ENCODE assay signal across 1 cellular context in the genomic region with DNA sequence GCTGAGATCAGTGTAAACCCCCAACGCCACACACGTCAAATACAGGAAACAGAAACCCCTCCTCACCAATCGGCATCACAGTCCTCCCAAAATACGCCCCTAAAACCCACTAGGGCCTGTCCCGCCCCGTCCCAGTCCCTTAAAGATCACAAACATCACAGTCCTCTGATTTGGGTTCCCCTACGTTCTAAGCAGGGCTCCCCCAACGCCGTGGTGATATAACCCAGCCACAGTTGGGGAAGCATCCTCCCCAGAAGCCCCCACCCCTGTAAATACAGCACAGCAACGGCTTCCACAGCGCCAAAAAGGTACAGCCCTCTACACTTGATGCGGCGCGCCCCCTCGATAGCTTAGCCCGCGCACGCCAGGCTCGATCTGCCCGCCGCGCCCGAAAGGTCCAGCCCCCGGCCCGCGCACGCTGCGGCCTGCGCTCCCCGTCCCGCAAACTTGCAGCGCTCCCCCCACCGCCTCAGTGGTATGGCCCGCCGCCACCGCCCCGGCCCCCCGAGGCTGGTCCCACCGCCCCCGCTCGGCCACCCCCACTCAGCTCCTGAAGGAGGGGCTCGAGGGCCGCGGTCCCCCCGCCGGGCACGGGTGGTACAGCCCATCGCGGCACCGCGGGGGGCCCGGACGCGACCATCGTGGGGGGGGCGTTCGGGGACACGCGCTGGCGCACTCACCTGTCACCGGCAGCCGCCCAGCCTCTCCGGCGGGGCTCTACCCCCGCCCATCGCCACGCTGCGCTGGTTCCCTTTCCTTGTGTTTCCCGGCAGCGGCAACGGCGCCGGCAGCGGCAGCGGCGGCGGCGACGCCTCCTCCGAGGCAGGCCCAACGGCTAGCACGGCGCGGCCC.
TF ChIP-seq lines count a peak whose summit lies in the region.

A gene (minus strand): TSS at position 845 of the 852 bp plus-strand sequence. CDS start 20,078 bp downstream, outside the sequence.

TF ChIP-seq in K562, 482 proteins besides CTCF, POLR2A, EP300 and RAD21 (continued from another document and continues in another):
- TF ChIP-seq ZNF444 (CRISPR knock-in tag; IDR thresholded peaks at IDR 0.05) (peak; percentile 90), C11orf30 (IDR thresholded peaks at IDR 0.05; ENCODE audit: low read depth) (no peak), HDAC1 (IDR thresholded peaks at IDR 0.05) (peak; percentile 25 to 34; a peak in 2 of 4 replicates), ZKSCAN1 (IDR thresholded peaks at IDR 0.05; ENCODE audit: low read depth, low read length) (peak; percentile 31; the same call in 1 of the 2 replicates), MECOM (CRISPR knock-in tag; IDR thresholded peaks at IDR 0.05) (no peak), ZZZ3 (IDR thresholded peaks at IDR 0.05) (no peak), SMAD4 (CRISPR knock-in tag; conservative IDR thresholded peaks at IDR 0.05) (peak; percentile 25), GABPB1 (CRISPR knock-in tag; IDR thresholded peaks at IDR 0.05) (no peak), CCAR2 (IDR thresholded peaks at IDR 0.05; ENCODE audit: low read depth, low read length) (no peak), ERF (CRISPR knock-in tag; IDR thresholded peaks at IDR 0.05) (0 out of 2 replicates have a peak, but pooled peaks have one; percentile 43), RB1 (IDR thresholded peaks at IDR 0.05; ENCODE audit: low read depth) (peak; percentile 78), YY1 (IDR thresholded peaks at IDR 0.05; ENCODE audit: borderline replicate concordance in 1 of 3, control insufficient read depth in 1 of 3, extremely low read depth in 1 of 3, insufficient read depth in 3 of 3, insufficient read length in 1 of 3, insufficient replicate concordance in 2 of 3, low read depth in 1 of 3, low read length in 2 of 3) (peak in 2 of 3 experiments; percentile 6 to 34), ZNF584 (CRISPR knock-in tag; IDR thresholded peaks at IDR 0.05; ENCODE audit: low read depth) (no peak), EGR1 (conservative IDR thresholded peaks at IDR 0.05) (peak; percentile 76), CREB1 (IDR thresholded peaks at IDR 0.05) (no peak; the same call in 1 of the 2 replicates), CREB1 (CRISPR knock-in tag; IDR thresholded peaks at IDR 0.05) (peak; percentile 60; the same call in 1 of the 2 replicates), ZNF41 (CRISPR knock-in tag; conservative IDR thresholded peaks at IDR 0.05) (no peak), JUND (IDR thresholded peaks at IDR 0.05; ENCODE audit: borderline replicate concordance, low read depth, low read length) (peak; percentile 87), JUND (tag; IDR thresholded peaks at IDR 0.05; ENCODE audit: borderline replicate concordance, low read depth, low read length) (no peak), NRF1 (conservative IDR thresholded peaks at IDR 0.05 in 1 of 2, IDR thresholded peaks at IDR 0.05 in 1 of 2) (peak; percentile 62 to 67)
- TF ChIP-seq, protein P1, sequence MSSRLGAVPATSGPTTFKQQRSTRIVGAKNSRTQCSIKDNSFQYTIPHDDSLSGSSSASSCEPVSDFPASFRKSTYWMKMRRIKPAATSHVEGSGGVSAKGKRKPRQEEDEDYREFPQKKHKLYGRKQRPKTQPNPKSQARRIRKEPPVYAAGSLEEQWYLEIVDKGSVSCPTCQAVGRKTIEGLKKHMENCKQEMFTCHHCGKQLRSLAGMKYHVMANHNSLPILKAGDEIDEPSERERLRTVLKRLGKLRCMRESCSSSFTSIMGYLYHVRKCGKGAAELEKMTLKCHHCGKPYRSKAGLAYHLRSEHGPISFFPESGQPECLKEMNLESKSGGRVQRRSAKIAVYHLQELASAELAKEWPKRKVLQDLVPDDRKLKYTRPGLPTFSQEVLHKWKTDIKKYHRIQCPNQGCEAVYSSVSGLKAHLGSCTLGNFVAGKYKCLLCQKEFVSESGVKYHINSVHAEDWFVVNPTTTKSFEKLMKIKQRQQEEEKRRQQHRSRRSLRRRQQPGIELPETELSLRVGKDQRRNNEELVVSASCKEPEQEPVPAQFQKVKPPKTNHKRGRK (tag; IDR thresholded peaks at IDR 0.05), result no peak
- TF ChIP-seq, protein P2, sequence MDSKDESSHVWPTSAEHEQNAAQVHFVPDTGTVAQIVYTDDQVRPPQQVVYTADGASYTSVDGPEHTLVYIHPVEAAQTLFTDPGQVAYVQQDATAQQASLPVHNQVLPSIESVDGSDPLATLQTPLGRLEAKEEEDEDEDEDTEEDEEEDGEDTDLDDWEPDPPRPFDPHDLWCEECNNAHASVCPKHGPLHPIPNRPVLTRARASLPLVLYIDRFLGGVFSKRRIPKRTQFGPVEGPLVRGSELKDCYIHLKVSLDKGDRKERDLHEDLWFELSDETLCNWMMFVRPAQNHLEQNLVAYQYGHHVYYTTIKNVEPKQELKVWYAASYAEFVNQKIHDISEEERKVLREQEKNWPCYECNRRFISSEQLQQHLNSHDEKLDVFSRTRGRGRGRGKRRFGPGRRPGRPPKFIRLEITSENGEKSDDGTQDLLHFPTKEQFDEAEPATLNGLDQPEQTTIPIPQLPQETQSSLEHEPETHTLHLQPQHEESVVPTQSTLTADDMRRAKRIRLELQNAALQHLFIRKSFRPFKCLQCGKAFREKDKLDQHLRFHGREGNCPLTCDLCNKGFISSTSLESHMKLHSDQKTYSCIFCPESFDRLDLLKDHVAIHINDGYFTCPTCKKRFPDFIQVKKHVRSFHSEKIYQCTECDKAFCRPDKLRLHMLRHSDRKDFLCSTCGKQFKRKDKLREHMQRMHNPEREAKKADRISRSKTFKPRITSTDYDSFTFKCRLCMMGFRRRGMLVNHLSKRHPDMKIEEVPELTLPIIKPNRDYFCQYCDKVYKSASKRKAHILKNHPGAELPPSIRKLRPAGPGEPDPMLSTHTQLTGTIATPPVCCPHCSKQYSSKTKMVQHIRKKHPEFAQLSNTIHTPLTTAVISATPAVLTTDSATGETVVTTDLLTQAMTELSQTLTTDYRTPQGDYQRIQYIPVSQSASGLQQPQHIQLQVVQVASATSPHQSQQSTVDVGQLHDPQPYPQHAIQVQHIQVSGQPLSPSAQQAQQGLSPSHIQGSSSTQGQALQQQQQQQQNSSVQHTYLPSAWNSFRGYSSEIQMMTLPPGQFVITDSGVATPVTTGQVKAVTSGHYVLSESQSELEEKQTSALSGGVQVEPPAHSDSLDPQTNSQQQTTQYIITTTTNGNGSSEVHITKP (IDR thresholded peaks at IDR 0.05; ENCODE audit: partially characterized antibody), result peak; percentile 99
- TF ChIP-seq, protein P3, sequence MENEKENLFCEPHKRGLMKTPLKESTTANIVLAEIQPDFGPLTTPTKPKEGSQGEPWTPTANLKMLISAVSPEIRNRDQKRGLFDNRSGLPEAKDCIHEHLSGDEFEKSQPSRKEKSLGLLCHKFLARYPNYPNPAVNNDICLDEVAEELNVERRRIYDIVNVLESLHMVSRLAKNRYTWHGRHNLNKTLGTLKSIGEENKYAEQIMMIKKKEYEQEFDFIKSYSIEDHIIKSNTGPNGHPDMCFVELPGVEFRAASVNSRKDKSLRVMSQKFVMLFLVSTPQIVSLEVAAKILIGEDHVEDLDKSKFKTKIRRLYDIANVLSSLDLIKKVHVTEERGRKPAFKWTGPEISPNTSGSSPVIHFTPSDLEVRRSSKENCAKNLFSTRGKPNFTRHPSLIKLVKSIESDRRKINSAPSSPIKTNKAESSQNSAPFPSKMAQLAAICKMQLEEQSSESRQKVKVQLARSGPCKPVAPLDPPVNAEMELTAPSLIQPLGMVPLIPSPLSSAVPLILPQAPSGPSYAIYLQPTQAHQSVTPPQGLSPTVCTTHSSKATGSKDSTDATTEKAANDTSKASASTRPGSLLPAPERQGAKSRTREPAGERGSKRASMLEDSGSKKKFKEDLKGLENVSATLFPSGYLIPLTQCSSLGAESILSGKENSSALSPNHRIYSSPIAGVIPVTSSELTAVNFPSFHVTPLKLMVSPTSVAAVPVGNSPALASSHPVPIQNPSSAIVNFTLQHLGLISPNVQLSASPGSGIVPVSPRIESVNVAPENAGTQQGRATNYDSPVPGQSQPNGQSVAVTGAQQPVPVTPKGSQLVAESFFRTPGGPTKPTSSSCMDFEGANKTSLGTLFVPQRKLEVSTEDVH (IDR thresholded peaks at IDR 0.05; ENCODE audit: low read depth, partially characterized antibody), result no peak
- TF ChIP-seq, protein P4, sequence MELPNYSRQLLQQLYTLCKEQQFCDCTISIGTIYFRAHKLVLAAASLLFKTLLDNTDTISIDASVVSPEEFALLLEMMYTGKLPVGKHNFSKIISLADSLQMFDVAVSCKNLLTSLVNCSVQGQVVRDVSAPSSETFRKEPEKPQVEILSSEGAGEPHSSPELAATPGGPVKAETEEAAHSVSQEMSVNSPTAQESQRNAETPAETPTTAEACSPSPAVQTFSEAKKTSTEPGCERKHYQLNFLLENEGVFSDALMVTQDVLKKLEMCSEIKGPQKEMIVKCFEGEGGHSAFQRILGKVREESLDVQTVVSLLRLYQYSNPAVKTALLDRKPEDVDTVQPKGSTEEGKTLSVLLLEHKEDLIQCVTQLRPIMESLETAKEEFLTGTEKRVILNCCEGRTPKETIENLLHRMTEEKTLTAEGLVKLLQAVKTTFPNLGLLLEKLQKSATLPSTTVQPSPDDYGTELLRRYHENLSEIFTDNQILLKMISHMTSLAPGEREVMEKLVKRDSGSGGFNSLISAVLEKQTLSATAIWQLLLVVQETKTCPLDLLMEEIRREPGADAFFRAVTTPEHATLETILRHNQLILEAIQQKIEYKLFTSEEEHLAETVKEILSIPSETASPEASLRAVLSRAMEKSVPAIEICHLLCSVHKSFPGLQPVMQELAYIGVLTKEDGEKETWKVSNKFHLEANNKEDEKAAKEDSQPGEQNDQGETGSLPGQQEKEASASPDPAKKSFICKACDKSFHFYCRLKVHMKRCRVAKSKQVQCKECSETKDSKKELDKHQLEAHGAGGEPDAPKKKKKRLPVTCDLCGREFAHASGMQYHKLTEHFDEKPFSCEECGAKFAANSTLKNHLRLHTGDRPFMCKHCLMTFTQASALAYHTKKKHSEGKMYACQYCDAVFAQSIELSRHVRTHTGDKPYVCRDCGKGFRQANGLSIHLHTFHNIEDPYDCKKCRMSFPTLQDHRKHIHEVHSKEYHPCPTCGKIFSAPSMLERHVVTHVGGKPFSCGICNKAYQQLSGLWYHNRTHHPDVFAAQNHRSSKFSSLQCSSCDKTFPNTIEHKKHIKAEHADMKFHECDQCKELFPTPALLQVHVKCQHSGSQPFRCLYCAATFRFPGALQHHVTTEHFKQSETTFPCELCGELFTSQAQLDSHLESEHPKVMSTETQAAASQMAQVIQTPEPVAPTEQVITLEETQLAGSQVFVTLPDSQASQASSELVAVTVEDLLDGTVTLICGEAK (IDR thresholded peaks at IDR 0.05), result peak; percentile 38; the same call in 1 of the 2 replicates
- TF ChIP-seq, protein P4 (CRISPR knock-in tag; IDR thresholded peaks at IDR 0.05), result no peak
- TF ChIP-seq, protein P5, sequence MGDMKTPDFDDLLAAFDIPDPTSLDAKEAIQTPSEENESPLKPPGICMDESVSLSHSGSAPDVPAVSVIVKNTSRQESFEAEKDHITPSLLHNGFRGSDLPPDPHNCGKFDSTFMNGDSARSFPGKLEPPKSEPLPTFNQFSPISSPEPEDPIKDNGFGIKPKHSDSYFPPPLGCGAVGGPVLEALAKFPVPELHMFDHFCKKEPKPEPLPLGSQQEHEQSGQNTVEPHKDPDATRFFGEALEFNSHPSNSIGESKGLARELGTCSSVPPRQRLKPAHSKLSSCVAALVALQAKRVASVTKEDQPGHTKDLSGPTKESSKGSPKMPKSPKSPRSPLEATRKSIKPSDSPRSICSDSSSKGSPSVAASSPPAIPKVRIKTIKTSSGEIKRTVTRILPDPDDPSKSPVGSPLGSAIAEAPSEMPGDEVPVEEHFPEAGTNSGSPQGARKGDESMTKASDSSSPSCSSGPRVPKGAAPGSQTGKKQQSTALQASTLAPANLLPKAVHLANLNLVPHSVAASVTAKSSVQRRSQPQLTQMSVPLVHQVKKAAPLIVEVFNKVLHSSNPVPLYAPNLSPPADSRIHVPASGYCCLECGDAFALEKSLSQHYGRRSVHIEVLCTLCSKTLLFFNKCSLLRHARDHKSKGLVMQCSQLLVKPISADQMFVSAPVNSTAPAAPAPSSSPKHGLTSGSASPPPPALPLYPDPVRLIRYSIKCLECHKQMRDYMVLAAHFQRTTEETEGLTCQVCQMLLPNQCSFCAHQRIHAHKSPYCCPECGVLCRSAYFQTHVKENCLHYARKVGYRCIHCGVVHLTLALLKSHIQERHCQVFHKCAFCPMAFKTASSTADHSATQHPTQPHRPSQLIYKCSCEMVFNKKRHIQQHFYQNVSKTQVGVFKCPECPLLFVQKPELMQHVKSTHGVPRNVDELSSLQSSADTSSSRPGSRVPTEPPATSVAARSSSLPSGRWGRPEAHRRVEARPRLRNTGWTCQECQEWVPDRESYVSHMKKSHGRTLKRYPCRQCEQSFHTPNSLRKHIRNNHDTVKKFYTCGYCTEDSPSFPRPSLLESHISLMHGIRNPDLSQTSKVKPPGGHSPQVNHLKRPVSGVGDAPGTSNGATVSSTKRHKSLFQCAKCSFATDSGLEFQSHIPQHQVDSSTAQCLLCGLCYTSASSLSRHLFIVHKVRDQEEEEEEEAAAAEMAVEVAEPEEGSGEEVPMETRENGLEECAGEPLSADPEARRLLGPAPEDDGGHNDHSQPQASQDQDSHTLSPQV (IDR thresholded peaks at IDR 0.05), result 0 out of 2 replicates have a peak, but pooled peaks have one; percentile 27
- TF ChIP-seq, protein P6, sequence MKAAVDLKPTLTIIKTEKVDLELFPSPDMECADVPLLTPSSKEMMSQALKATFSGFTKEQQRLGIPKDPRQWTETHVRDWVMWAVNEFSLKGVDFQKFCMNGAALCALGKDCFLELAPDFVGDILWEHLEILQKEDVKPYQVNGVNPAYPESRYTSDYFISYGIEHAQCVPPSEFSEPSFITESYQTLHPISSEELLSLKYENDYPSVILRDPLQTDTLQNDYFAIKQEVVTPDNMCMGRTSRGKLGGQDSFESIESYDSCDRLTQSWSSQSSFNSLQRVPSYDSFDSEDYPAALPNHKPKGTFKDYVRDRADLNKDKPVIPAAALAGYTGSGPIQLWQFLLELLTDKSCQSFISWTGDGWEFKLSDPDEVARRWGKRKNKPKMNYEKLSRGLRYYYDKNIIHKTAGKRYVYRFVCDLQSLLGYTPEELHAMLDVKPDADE (conservative IDR thresholded peaks at IDR 0.05; ENCODE audit: control insufficient read depth, low read depth, low read length), result peak; percentile 72; the same call in 1 of the 2 replicates
